11 cellular contexts compared by ENCODE assay signal in genomic region chr10:373516-374309, GRCh38.
DNase-seq lines count a peak whose midpoint lies in the region; ATAC-seq, FAIRE-seq and TF ChIP-seq lines count a peak whose summit lies in the region.
"Had no signal": no experiment of that assay in that cellular context is flagged by ENCODE, and none has a peak within 500 bp of the region (broad histone marks: within the 10 kb centered on the region; RNA-seq: fewer than 3 reads in every experiment).

No MANE protein-coding gene starts in this region.

- no peak for TF ChIP-seq POLR2A in sigmoid colon (IDR thresholded peaks at IDR 0.05)

- H3K79me2 ChIP-seq in GM23248 (ENCODE audit: insufficient read depth), result no peaks in the 10 kb centered on the region
- H3K79me2 ChIP-seq: parathyroid adenoma had no signal

- FAIRE-seq in RCC 7860 (lab: Jason Lieb, UNC), result peak; percentile 70

- peaks cover 2 to 12% (median 10%) of the 10 kb centered on the region in 3 donors for H3K27me3 Mint-ChIP-seq in CD14-positive monocyte (ENCODE audit: low read depth in 3 of 3)
- no peaks in the 10 kb centered on the region for H3K27me3 Mint-ChIP-seq in activated CD4-positive, alpha-beta T cell treated with anti-CD3 and anti-CD28 coated beads, Interleukin-2, amount 10 ng/mL, durations not matched to agents 24 days and 14 days

- no peak overlapping the region for H3K27ac Mint-ChIP-seq in CD14-positive monocyte
- H3K27ac Mint-ChIP-seq in activated CD4-positive, alpha-beta T cell treated with anti-CD3 and anti-CD28 coated beads, Interleukin-2, amount 10 ng/mL, durations not matched to agents 24 days and 14 days, result no peak overlapping the region
- H3K27ac Mint-ChIP-seq: activated CD8-positive, alpha-beta T cell treated with anti-CD3 and anti-CD28 coated beads, Interleukin-2, amount 10 ng/mL, durations not matched to agents 7 days and 5 days had no signal

- H3K27ac ChIP-seq in GM23248 (peak overlapping the region; percentile 42), sigmoid colon (peak overlapping the region in 3 of 4 donors; percentile 70 to 91 (median 80))
- H3K27ac ChIP-seq: parathyroid adenoma had no signal

- no peak for ATAC-seq in GM18867 (IDR thresholded peaks at IDR 0.05; ENCODE audit: unreplicated experiment)
- ATAC-seq: activated CD8-positive, alpha-beta T cell treated with anti-CD3 and anti-CD28 coated beads, Interleukin-2, amount 10 ng/mL, durations not matched to agents 7 days and 5 days had no signal

- TF ChIP-seq EP300 in sigmoid colon (IDR thresholded peaks at IDR 0.05), result peak in 3 of 4 donors; percentile 4 to 88 (median 84)

- peaks cover 21% of the 10 kb centered on the region for H3K4me1 ChIP-seq in GM23248 (ENCODE audit: insufficient read depth)
- peaks cover 0 to 74% (median 66%) of the 10 kb centered on the region in 4 donors for H3K4me1 ChIP-seq in sigmoid colon

- no peaks in the 10 kb centered on the region for H3K36me3 ChIP-seq in GM23248 (ENCODE audit: low read depth)
- peaks cover 9 to 29% (median 10%) of the 10 kb centered on the region in 4 donors for H3K36me3 ChIP-seq in sigmoid colon

- H2AFZ ChIP-seq in GM23248, result no peak overlapping the region
- H2AFZ ChIP-seq: parathyroid adenoma had no signal

- H3K27me3 ChIP-seq in GM23248 (replicated peaks; ENCODE audit: insufficient read depth), result no peaks in the 10 kb centered on the region
- H3K27me3 ChIP-seq in sigmoid colon, result no peaks in the 10 kb centered on the region

- WGBS in GM23248 (ENCODE audit: low coverage in 1 of 2, low lambda C conversion rate in 2 of 2, missing lambda C conversion rate in 2 of 2), 2 experiments, result 32 to 42% methylated on average over 8 of the region's 8 CpGs
- WGBS in sigmoid colon, 2 donors, result 39 to 59% methylated on average over 8 of the region's 8 CpGs

- peaks cover 15% of the 10 kb centered on the region for H3F3A ChIP-seq in GM23248 (ENCODE audit: insufficient read depth)

- H3K9me3 ChIP-seq in GM23248 (ENCODE audit: low read depth) (no peaks in the 10 kb centered on the region), sigmoid colon (no peaks in the 10 kb centered on the region)

- H4K20me1 ChIP-seq in GM23248 (ENCODE audit: insufficient read depth), result no peaks in the 10 kb centered on the region

- peak overlapping the region; percentile 17 for H3K4me2 ChIP-seq in GM23248 (ENCODE audit: unreplicated experiment)

- TF ChIP-seq CTCF in fibroblast of pulmonary artery (IDR thresholded peaks at IDR 0.05; ENCODE audit: low read length, missing control alignments) (no peak), sigmoid colon (IDR thresholded peaks at IDR 0.05) (no peak), CD14-positive monocyte (IDR thresholded peaks at IDR 0.05) (no peak)

- in situ Hi-C loops in GM23248 (cut with MboI), result no loop called here

- H3K4me3 ChIP-seq in GM23248 (no peak overlapping the region), fibroblast of pulmonary artery (replicated peaks; ENCODE audit: low read depth, low read length) (no peak overlapping the region), sigmoid colon (no peak overlapping the region)

- peaks cover 0 to 5% (median 0%) of the 10 kb centered on the region in 7 donors for H3K9me3 Mint-ChIP-seq in CD14-positive monocyte
- no peaks in the 10 kb centered on the region for H3K9me3 Mint-ChIP-seq in activated CD4-positive, alpha-beta T cell treated with anti-CD3 and anti-CD28 coated beads, Interleukin-2, amount 10 ng/mL, durations not matched to agents 24 days and 14 days

- intact Hi-C loops in sigmoid colon (cut with DNase I) (loop anchor here (5.0 to 10.0 kb wide), 3 partner anchors 46 to 411 kb away; no protein-coding TSS in a partner anchor), CD14-positive monocyte (cut with micrococcal nuclease) (no loop called here)
- intact Hi-C loops in activated CD4-positive, alpha-beta T cell treated with anti-CD3 and anti-CD28 coated beads, Interleukin-2, amount 10 ng/mL, durations not matched to agents 24 days and 14 days (cut with micrococcal nuclease), result no loop called here

- no peaks in the 10 kb centered on the region for H3K4me1 Mint-ChIP-seq in CD14-positive monocyte
- H3K4me1 Mint-ChIP-seq in activated CD4-positive, alpha-beta T cell treated with anti-CD3 and anti-CD28 coated beads, Interleukin-2, amount 10 ng/mL, durations not matched to agents 24 days and 14 days, result no peaks in the 10 kb centered on the region

- H3K4me3 Mint-ChIP-seq in CD14-positive monocyte, result no peak overlapping the region
- H3K4me3 Mint-ChIP-seq in activated CD4-positive, alpha-beta T cell treated with anti-CD3 and anti-CD28 coated beads, Interleukin-2, amount 10 ng/mL, durations not matched to agents 24 days and 14 days, result no peak overlapping the region
- H3K4me3 Mint-ChIP-seq: activated CD8-positive, alpha-beta T cell treated with anti-CD3 and anti-CD28 coated beads, Interleukin-2, amount 10 ng/mL, durations not matched to agents 7 days and 5 days had no signal

- 0 out of 2 replicates have a peak overlapping the region, but pooled peaks have one; percentile 24 for H3K9ac ChIP-seq in GM23248
- H3K9ac ChIP-seq: parathyroid adenoma had no signal

- DNase-seq in GM23248 (peak; percentile 64), RCC 7860 (ENCODE audit: low spot score) (peak; percentile 34), fibroblast of pulmonary artery (ENCODE audit: low read depth) (peak; percentile 64), sigmoid colon (peak; percentile 84), CD14-positive monocyte (ENCODE audit: low spot score) (no peak), NCI-H1436 (lab: John Stamatoyannopoulos, UW) (no peak)
- no peak for DNase-seq in activated CD4-positive, alpha-beta T cell treated with anti-CD3 and anti-CD28 coated beads, Interleukin-2, amount 10 ng/mL, durations not matched to agents 24 days and 14 days
- DNase-seq: activated CD8-positive, alpha-beta T cell treated with anti-CD3 and anti-CD28 coated beads, Interleukin-2, amount 10 ng/mL, durations not matched to agents 7 days and 5 days; NCI-H2227 treated with DMSO at 0.1 percent for 48 hours had no signal

- no peaks in the 10 kb centered on the region for H3K9me2 ChIP-seq in GM23248 (ENCODE audit: insufficient read depth)

- H3K36me3 Mint-ChIP-seq in CD14-positive monocyte, result no peaks in the 10 kb centered on the region
- no peaks in the 10 kb centered on the region for H3K36me3 Mint-ChIP-seq in activated CD4-positive, alpha-beta T cell treated with anti-CD3 and anti-CD28 coated beads, Interleukin-2, amount 10 ng/mL, durations not matched to agents 24 days and 14 days (ENCODE audit: low read depth)

Comparison
In these comparisons a context has a peak if more than half of its experiments do, and no peak if none do; other contexts are left out.
1. DNase-seq: peak in GM23248 (single experiment), RCC 7860 (single experiment), fibroblast of pulmonary artery (single experiment) and sigmoid colon (single experiment); none in CD14-positive monocyte (single experiment), activated CD4-positive, alpha-beta T cell treated with anti-CD3 and anti-CD28 coated beads, Interleukin-2, amount 10 ng/mL, durations not matched to agents 24 days and 14 days (single experiment) and NCI-H1436 (single experiment).